In the genomic region with DNA sequence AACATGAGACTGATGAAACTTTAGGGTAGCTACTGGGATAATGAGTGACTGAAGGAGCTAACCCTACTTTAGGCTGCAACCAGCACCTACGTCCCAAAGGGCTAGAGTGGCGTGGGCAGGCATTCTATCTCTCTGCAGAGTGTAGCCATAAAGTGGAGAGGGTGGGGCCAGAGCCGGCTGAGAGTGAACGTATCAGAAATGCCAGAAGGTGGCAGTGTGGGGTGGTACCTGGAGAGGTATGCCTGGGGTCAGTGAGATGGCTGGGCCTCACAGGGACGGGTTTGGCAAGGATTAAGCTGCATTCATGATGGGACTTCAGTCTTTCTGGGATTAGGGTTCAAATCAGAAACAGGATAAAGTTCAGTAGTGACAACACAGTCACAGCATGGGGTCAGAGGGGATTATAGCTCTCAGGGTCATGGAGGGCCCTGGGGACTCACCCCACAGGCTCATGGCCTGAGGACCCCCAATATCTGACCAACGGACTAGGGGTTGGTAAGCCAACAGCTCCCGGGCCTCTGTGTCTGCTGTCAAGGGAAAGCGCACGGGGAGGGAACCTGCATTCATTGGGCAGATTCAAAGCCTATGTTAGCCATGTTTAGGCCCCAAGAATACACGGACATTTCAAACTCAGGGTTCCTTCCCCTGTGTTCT, we compare ENCODE assay signal across 8 cellular contexts.
DNase-seq lines count a peak whose midpoint lies in the region; ATAC-seq, FAIRE-seq and TF ChIP-seq lines count a peak whose summit lies in the region.

No MANE protein-coding gene starts in this region.

- H4K20me1 ChIP-seq in IMR-90 (ENCODE audit: insufficient read depth, low read length), result no peaks in the 10 kb centered on the region

- no peak overlapping the region for H3K27ac ChIP-seq in IMR-90 (ENCODE audit: insufficient read depth, low read length)

- WGBS in IMR-90 (ENCODE audit: extremely low coverage in 2 of 2, insufficient read length in 1 of 2), 2 experiments, result 10% methylated on average over 4 of the region's 10 CpGs; no CpG with 5 or more reads in 1 of the 2 experiments

- no peaks in the 10 kb centered on the region for H3K79me1 ChIP-seq in IMR-90 (ENCODE audit: low read depth in 1 of 2, low read length in 2 of 2)

- no peak overlapping the region for H2AK5ac ChIP-seq in IMR-90 (ENCODE audit: low read depth, low read length)

- in situ Hi-C loops in Caki2 (cut with HindIII; ENCODE audit: low pct_unique_long_range_greater_than_20kb, low sequenced_read_pairs), result no loop called here
- in situ Hi-C loops in IMR-90 (cut with MboI; ENCODE audit: low sequenced_read_pairs), result no loop called here

- H3K56ac ChIP-seq in IMR-90 (ENCODE audit: extremely low read depth, insufficient read depth, low read length), result no peak overlapping the region

- CTCF ChIA-PET in IMR-90 (lab: Yijun Ruan, JAX), result interaction anchor here (0.6 to 1.3 kb wide), 2 partner anchors 17 to 263 kb away, joined by 4 to 5 read pairs; no protein-coding TSS in a partner anchor

- no peaks in the 10 kb centered on the region for H3K9me1 ChIP-seq in IMR-90 (ENCODE audit: insufficient read depth, low read length)

- no peak overlapping the region for H3K14ac ChIP-seq in IMR-90 (replicated peaks; ENCODE audit: low read depth, low read length)

- no peaks in the 10 kb centered on the region for H3K4me1 ChIP-seq in IMR-90 (ENCODE audit: control insufficient read depth, insufficient read depth, low read length)

- H3K36me3 ChIP-seq in IMR-90 (ENCODE audit: control insufficient read depth, insufficient read depth, low read length), result no peaks in the 10 kb centered on the region

- POLR2A ChIA-PET in IMR-90 (lab: Charles Lee; ENCODE audit: unreplicated experiment), result no interaction called here

- DNase-seq in Caki2 (ENCODE audit: low read depth) (peak; percentile 39), IMR-90 (peak; percentile 10), RCC 7860 (ENCODE audit: low spot score) (peak; percentile 9), foreskin fibroblast (peak; percentile 23 to 61), renal cortical epithelial cell (ENCODE audit: low read depth) (peak; percentile 28), occipital lobe (lab: John Stamatoyannopoulos, UW) (no peak)
- DNase-seq in activated T-cell treated with anti-CD3 and anti-CD28 coated beads, Interleukin-2, amount 50 U/mL, for 48 hours, result peak; percentile 83 to 85

- FAIRE-seq in RCC 7860 (lab: Jason Lieb, UNC), result no peak

- no peak overlapping the region for H3K9ac ChIP-seq in IMR-90 (ENCODE audit: low read depth, low read length)

- ATAC-seq in GM21367 (IDR thresholded peaks at IDR 0.05; ENCODE audit: unreplicated experiment), result peak; percentile 59
- peak; percentile 83 for ATAC-seq in IMR-90 (ENCODE audit: low read depth)

- H2AK9ac ChIP-seq in IMR-90 (replicated peaks; ENCODE audit: low read depth, low read length, poor library complexity), result no peak overlapping the region

- no peak overlapping the region for H3K23ac ChIP-seq in IMR-90 (ENCODE audit: low read depth, low read length)

- H2BK120ac ChIP-seq in IMR-90 (ENCODE audit: low read depth, low read length), result no peak overlapping the region

- H2BK20ac ChIP-seq in IMR-90 (ENCODE audit: low read depth, low read length), result no peak overlapping the region

- intact Hi-C loops in IMR-90 (cut with micrococcal nuclease), result loop anchor here (1.0 to 5.0 kb wide), 3 partner anchors 210 to 409 kb away; no protein-coding TSS in a partner anchor

- H3K4me2 ChIP-seq in IMR-90 (ENCODE audit: low read depth, low read length), result no peak overlapping the region

- H2BK15ac ChIP-seq in IMR-90 (ENCODE audit: low read depth, low read length), result no peak overlapping the region

- no peak overlapping the region for H2AFZ ChIP-seq in IMR-90 (replicated peaks; ENCODE audit: low read length, poor library complexity)

- H3K18ac ChIP-seq in IMR-90 (ENCODE audit: low read depth, low read length), result no peak overlapping the region

- H3K4ac ChIP-seq in IMR-90 (ENCODE audit: low read depth, low read length), result no peak overlapping the region

- no TSS peak for BruUV-seq in IMR-90 (replicated peaks; lab: Mats Ljungman, UMichigan)

- TF ChIP-seq RAD21 in IMR-90 (IDR thresholded peaks at IDR 0.05; ENCODE audit: low read length), result peak; percentile 45

- H3K9me3 ChIP-seq in IMR-90 (ENCODE audit: control insufficient read depth, insufficient read depth, low read length), result no peaks in the 10 kb centered on the region

- H3K4me3 ChIP-seq in IMR-90 (ENCODE audit: insufficient read depth, low read depth, low read length) (no peak overlapping the region), foreskin fibroblast (ENCODE audit: low read depth in 1 of 2, low read length in 2 of 2) (no peak overlapping the region)

- TF ChIP-seq CTCF in IMR-90 (conservative IDR thresholded peaks at IDR 0.05; ENCODE audit: low read depth, low read length) (peak; percentile 36), foreskin fibroblast (IDR thresholded peaks at IDR 0.05; ENCODE audit: low read depth, low read length) (peak; percentile 32)

- no peak overlapping the region for H4K8ac ChIP-seq in IMR-90 (ENCODE audit: low read depth in 2 of 2, low read length in 2 of 2)

- TF ChIP-seq POLR2A in IMR-90 (IDR thresholded peaks at IDR 0.05; ENCODE audit: low read depth, low read length), result no peak

- no peak overlapping the region for H4K5ac ChIP-seq in IMR-90 (ENCODE audit: low read depth, low read length)

- H2BK5ac ChIP-seq in IMR-90 (ENCODE audit: low read depth, low read length, poor library complexity, severe bottlenecking), result no peak overlapping the region

- H3K27me3 ChIP-seq in IMR-90 (ENCODE audit: control insufficient read depth, insufficient read depth, low read length), result no peaks in the 10 kb centered on the region

- H4K91ac ChIP-seq in IMR-90 (ENCODE audit: insufficient read depth, low read depth, low read length), result no peak overlapping the region

- dilution Hi-C loops in IMR-90 (cut with HindIII; ENCODE audit: low sequenced_read_pairs, unreplicated experiment), result no loop called here

TF ChIP-seq in IMR-90, 13 proteins besides CTCF, POLR2A, EP300 and RAD21:
- TF ChIP-seq SMC3 (IDR thresholded peaks at IDR 0.05; ENCODE audit: low read depth, low read length), result 0 out of 2 replicates have a peak, but pooled peaks have one; percentile 13
- TF ChIP-seq CEBPB (IDR thresholded peaks at IDR 0.05; ENCODE audit: low read depth, low read length), result no peak
